Comparison of ENCODE assay signal across 1 cellular context in the genomic region with DNA sequence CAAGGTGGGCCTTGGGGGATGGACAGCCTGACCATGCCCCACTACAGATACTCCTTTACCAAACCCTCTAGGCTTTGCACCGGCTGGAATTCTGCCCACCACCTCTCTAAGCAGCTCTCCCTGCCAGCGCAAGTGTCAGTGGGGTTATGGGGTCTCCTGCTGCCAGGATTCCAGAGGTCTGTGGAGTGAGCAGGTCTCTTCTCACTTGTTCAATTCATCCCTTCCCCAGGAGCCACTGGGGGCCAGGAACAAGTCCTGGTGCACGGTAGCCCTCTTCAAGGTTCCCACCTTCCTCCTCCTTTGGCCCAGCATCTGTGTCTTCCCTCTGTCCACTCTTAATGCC.
TF ChIP-seq lines count a peak whose summit lies in the region.

No MANE protein-coding gene starts in this region.

TF ChIP-seq in H1, 55 proteins besides CTCF, POLR2A, EP300 and RAD21:
- no peak for TF ChIP-seq KDM1A (IDR thresholded peaks at IDR 0.05; ENCODE audit: borderline replicate concordance, low read length)
- TF ChIP-seq TEAD4 (IDR thresholded peaks at IDR 0.05; ENCODE audit: low read depth, low read length), result no peak
- no peak for TF ChIP-seq BRCA1 (IDR thresholded peaks at IDR 0.05; ENCODE audit: low read depth, low read length)
- TF ChIP-seq SIN3A (conservative IDR thresholded peaks at IDR 0.05 in 1 of 2, IDR thresholded peaks at IDR 0.05 in 1 of 2; ENCODE audit: low read depth in 1 of 2, low read length in 2 of 2), result no peak
- no peak for TF ChIP-seq SAP30 (IDR thresholded peaks at IDR 0.05; ENCODE audit: insufficient read depth, insufficient replicate concordance, low read length)
- no peak for TF ChIP-seq RBBP5 (IDR thresholded peaks at IDR 0.05; ENCODE audit: borderline replicate concordance, low read depth, low read length)
- TF ChIP-seq, protein P1, sequence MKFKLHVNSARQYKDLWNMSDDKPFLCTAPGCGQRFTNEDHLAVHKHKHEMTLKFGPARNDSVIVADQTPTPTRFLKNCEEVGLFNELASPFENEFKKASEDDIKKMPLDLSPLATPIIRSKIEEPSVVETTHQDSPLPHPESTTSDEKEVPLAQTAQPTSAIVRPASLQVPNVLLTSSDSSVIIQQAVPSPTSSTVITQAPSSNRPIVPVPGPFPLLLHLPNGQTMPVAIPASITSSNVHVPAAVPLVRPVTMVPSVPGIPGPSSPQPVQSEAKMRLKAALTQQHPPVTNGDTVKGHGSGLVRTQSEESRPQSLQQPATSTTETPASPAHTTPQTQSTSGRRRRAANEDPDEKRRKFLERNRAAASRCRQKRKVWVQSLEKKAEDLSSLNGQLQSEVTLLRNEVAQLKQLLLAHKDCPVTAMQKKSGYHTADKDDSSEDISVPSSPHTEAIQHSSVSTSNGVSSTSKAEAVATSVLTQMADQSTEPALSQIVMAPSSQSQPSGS (IDR thresholded peaks at IDR 0.05; ENCODE audit: low read length), result no peak
- TF ChIP-seq, protein P2, sequence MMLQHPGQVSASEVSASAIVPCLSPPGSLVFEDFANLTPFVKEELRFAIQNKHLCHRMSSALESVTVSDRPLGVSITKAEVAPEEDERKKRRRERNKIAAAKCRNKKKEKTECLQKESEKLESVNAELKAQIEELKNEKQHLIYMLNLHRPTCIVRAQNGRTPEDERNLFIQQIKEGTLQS (IDR thresholded peaks at IDR 0.05; ENCODE audit: insufficient read depth, low read depth, low read length), result no peak
- no peak for TF ChIP-seq ZNF274 (IDR thresholded peaks at IDR 0.05; ENCODE audit: borderline replicate concordance, extremely low read depth, low read length)
- TF ChIP-seq, protein P3, sequence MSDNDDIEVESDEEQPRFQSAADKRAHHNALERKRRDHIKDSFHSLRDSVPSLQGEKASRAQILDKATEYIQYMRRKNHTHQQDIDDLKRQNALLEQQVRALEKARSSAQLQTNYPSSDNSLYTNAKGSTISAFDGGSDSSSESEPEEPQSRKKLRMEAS (IDR thresholded peaks at IDR 0.05), result no peak
